11 cellular contexts compared by ENCODE assay signal in the genomic region with DNA sequence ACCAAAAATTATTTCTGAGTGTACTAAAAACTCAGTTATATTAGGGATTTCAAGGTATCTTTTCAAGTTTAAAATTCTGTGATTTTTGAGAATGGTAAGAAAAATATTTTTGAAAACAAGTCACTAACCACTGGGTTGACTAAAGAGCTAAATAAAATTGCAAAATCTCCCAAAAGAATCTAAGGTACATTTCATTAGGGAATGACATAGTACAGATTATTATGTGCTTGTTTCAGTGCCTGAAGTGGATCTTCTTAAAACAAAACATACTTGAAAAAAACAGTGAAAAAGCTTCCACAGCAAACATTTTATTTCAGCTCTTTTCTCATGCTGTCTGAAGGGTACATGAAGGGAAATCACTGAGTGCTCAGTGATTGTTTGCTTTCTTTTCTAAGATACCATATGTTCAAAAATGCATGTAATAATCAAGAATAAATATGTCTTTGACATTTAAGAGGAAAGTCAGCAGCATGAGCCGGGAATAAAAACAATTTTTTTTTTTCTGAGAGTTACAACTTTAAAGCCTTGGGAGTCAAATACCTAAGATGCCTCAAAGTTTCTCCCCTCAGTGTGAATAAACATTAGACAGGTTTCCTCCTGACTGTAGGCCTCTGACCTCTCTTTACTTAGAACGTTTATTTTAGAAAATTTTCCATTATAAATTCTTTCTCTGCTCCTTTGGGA.
DNase-seq lines count a peak whose midpoint lies in the region; ATAC-seq and TF ChIP-seq lines count a peak whose summit lies in the region.
"Had no signal": no experiment of that assay in that cellular context is flagged by ENCODE, and none has a peak within 500 bp of the region (broad histone marks: within the 10 kb centered on the region; RNA-seq: fewer than 3 reads in every experiment).

No MANE protein-coding gene starts in this region.

- peak overlapping the region; percentile 8 for H3K4me2 ChIP-seq in hepatocyte

- TF ChIP-seq CTCF in Caco-2 (IDR thresholded peaks at IDR 0.05; ENCODE audit: insufficient read depth in 1 of 2, low read depth in 1 of 2, low read length in 1 of 2, severe bottlenecking in 1 of 2, unreplicated experiment in 1 of 2): no peak
- no peak for TF ChIP-seq CTCF in WTC11 (IDR thresholded peaks at IDR 0.05)
- TF ChIP-seq CTCF in hepatocyte (IDR thresholded peaks at IDR 0.05; ENCODE audit: poor library complexity): no peak

- H3K9me3 ChIP-seq in Caco-2 (no peaks in the 10 kb centered on the region), hepatocyte (ENCODE audit: low read depth) (no peaks in the 10 kb centered on the region)

- H3K9me2 ChIP-seq in hepatocyte (replicated peaks; ENCODE audit: insufficient read depth): no peaks in the 10 kb centered on the region

- CTCF ChIA-PET in Caco-2 (lab: Charles Lee): no interaction called here
- CTCF ChIA-PET in WTC11 (lab: Charles Lee): no interaction called here

- intact Hi-C loops in Caco-2 (cut with micrococcal nuclease; ENCODE audit: unreplicated experiment): no loop called here

- H3K4me3 ChIP-seq in Caco-2 (ENCODE audit: low read depth, low read length): no peak overlapping the region
- H3K4me3 ChIP-seq in hepatocyte: no peak overlapping the region

- POLR2A ChIA-PET in Caco-2 (lab: Charles Lee) (no interaction called here), WTC11 (lab: Charles Lee) (no interaction called here)

- H3K27me3 ChIP-seq in Caco-2 (replicated peaks; ENCODE audit: control insufficient read depth, insufficient read depth, low read length): no peaks in the 10 kb centered on the region
- no peaks in the 10 kb centered on the region for H3K27me3 ChIP-seq in hepatocyte

- H3K27ac Mint-ChIP-seq in Caco-2 (ENCODE audit: unreplicated experiment) (peak overlapping the region; percentile 65), WTC11 (peak overlapping the region; percentile 89; the same call in 1 of the 2 replicates)

- peak overlapping the region; percentile 60 for H3K27ac ChIP-seq in hepatocyte
- H3K27ac ChIP-seq: C4-2B had no signal

- H2AFZ ChIP-seq in hepatocyte: peak overlapping the region; percentile 4

- H3K36me3 ChIP-seq in Caco-2 (ENCODE audit: control insufficient read depth, insufficient read depth, low read length): no peaks in the 10 kb centered on the region
- no peaks in the 10 kb centered on the region for H3K36me3 ChIP-seq in hepatocyte (replicated peaks; ENCODE audit: insufficient read depth, low read depth)

- H3K4me3 Mint-ChIP-seq in Caco-2 (ENCODE audit: unreplicated experiment): peak overlapping the region; percentile 4
- no peak overlapping the region for H3K4me3 Mint-ChIP-seq in WTC11

- H3K9me3 Mint-ChIP-seq in Caco-2 (ENCODE audit: unreplicated experiment): peaks cover 10% of the 10 kb centered on the region
- no peaks in the 10 kb centered on the region for H3K9me3 Mint-ChIP-seq in WTC11

- no TSS peak for BruUV-seq in Caco-2 (replicated peaks; lab: Mats Ljungman, UMichigan)

- H3K27me3 Mint-ChIP-seq in Caco-2 (ENCODE audit: insufficient read depth, unreplicated experiment) (no peaks in the 10 kb centered on the region), WTC11 (ENCODE audit: low read depth) (no peaks in the 10 kb centered on the region)

- H3K4me1 Mint-ChIP-seq in Caco-2 (ENCODE audit: low read depth, unreplicated experiment): peaks cover 7% of the 10 kb centered on the region
- H3K4me1 Mint-ChIP-seq in WTC11: peaks cover 9% of the 10 kb centered on the region

- WGBS in hepatocyte (ENCODE audit: low lambda C conversion rate, missing lambda C conversion rate): 6% methylated on average over 2 of the region's 2 CpGs

- H3K36me3 Mint-ChIP-seq in Caco-2 (ENCODE audit: insufficient read depth, unreplicated experiment) (no peaks in the 10 kb centered on the region), WTC11 (no peaks in the 10 kb centered on the region)

- no peak for DNase-seq in Caco-2
- DNase-seq in WTC11 (ENCODE audit: low spot score): no peak
- DNase-seq in hepatocyte (ENCODE audit: low spot score): peak; percentile 5
- peak; percentile 19 for DNase-seq in pulmonary artery endothelial cell (ENCODE audit: low read depth, low spot score)
- no peak for DNase-seq in activated naive CD4-positive, alpha-beta T cell treated with Interleukin-2 at 50 U/mL for 16 hours
- no peak for DNase-seq in hepatic stellate cell (ENCODE audit: low spot score)
- DNase-seq in NCI-H1048 (lab: John Stamatoyannopoulos, UW): no peak
- no peak for DNase-seq in iPS-NIHi11 (ENCODE audit: low spot score)
- DNase-seq: NCI-H526 treated with DMSO at 0.1 percent for 48 hours, retina had no signal

- H3K4me1 ChIP-seq in Caco-2 (peaks cover 14% of the 10 kb centered on the region), hepatocyte (ENCODE audit: insufficient read depth) (peaks cover 20% of the 10 kb centered on the region)

- H3K79me2 ChIP-seq in hepatocyte: no peaks in the 10 kb centered on the region

- no peaks in the 10 kb centered on the region for H4K20me1 ChIP-seq in hepatocyte (ENCODE audit: insufficient read depth, poor library complexity, severe bottlenecking)

- ATAC-seq in WTC11: peak; percentile 41

TF ChIP-seq in WTC11, 78 proteins besides CTCF, POLR2A, EP300 and RAD21 (continues in another document):
- no peak for TF ChIP-seq JUN (CRISPR knock-in tag; IDR thresholded peaks at IDR 0.05)
- TF ChIP-seq KAT7 (CRISPR knock-in tag; IDR thresholded peaks at IDR 0.05; ENCODE audit: borderline replicate concordance): no peak
- TF ChIP-seq, protein P1, sequence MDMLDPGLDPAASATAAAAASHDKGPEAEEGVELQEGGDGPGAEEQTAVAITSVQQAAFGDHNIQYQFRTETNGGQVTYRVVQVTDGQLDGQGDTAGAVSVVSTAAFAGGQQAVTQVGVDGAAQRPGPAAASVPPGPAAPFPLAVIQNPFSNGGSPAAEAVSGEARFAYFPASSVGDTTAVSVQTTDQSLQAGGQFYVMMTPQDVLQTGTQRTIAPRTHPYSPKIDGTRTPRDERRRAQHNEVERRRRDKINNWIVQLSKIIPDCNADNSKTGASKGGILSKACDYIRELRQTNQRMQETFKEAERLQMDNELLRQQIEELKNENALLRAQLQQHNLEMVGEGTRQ (CRISPR knock-in tag; IDR thresholded peaks at IDR 0.05): no peak
- no peak for TF ChIP-seq NFE2L1 (CRISPR knock-in tag; IDR thresholded peaks at IDR 0.05)
- TF ChIP-seq, protein P2, sequence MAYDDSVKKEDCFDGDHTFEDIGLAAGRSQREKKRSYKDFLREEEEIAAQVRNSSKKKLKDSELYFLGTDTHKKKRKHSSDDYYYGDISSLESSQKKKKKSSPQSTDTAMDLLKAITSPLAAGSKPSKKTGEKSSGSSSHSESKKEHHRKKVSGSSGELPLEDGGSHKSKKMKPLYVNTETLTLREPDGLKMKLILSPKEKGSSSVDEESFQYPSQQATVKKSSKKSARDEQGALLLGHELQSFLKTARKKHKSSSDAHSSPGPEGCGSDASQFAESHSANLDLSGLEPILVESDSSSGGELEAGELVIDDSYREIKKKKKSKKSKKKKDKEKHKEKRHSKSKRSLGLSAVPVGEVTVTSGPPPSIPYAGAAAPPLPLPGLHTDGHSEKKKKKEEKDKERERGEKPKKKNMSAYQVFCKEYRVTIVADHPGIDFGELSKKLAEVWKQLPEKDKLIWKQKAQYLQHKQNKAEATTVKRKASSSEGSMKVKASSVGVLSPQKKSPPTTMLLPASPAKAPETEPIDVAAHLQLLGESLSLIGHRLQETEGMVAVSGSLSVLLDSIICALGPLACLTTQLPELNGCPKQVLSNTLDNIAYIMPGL (CRISPR knock-in tag; IDR thresholded peaks at IDR 0.05): no peak
- no peak for TF ChIP-seq GTF2I (CRISPR knock-in tag; conservative IDR thresholded peaks at IDR 0.05)
- TF ChIP-seq, protein P3, sequence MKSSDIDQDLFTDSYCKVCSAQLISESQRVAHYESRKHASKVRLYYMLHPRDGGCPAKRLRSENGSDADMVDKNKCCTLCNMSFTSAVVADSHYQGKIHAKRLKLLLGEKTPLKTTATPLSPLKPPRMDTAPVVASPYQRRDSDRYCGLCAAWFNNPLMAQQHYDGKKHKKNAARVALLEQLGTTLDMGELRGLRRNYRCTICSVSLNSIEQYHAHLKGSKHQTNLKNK (CRISPR knock-in tag; IDR thresholded peaks at IDR 0.05): no peak
- TF ChIP-seq ETV6 (CRISPR knock-in tag; IDR thresholded peaks at IDR 0.05): no peak
- no peak for TF ChIP-seq ZNF219 (CRISPR knock-in tag; IDR thresholded peaks at IDR 0.05; ENCODE audit: borderline replicate concordance)
- no peak for TF ChIP-seq NFATC4 (CRISPR knock-in tag; IDR thresholded peaks at IDR 0.05)
- TF ChIP-seq, protein P4, sequence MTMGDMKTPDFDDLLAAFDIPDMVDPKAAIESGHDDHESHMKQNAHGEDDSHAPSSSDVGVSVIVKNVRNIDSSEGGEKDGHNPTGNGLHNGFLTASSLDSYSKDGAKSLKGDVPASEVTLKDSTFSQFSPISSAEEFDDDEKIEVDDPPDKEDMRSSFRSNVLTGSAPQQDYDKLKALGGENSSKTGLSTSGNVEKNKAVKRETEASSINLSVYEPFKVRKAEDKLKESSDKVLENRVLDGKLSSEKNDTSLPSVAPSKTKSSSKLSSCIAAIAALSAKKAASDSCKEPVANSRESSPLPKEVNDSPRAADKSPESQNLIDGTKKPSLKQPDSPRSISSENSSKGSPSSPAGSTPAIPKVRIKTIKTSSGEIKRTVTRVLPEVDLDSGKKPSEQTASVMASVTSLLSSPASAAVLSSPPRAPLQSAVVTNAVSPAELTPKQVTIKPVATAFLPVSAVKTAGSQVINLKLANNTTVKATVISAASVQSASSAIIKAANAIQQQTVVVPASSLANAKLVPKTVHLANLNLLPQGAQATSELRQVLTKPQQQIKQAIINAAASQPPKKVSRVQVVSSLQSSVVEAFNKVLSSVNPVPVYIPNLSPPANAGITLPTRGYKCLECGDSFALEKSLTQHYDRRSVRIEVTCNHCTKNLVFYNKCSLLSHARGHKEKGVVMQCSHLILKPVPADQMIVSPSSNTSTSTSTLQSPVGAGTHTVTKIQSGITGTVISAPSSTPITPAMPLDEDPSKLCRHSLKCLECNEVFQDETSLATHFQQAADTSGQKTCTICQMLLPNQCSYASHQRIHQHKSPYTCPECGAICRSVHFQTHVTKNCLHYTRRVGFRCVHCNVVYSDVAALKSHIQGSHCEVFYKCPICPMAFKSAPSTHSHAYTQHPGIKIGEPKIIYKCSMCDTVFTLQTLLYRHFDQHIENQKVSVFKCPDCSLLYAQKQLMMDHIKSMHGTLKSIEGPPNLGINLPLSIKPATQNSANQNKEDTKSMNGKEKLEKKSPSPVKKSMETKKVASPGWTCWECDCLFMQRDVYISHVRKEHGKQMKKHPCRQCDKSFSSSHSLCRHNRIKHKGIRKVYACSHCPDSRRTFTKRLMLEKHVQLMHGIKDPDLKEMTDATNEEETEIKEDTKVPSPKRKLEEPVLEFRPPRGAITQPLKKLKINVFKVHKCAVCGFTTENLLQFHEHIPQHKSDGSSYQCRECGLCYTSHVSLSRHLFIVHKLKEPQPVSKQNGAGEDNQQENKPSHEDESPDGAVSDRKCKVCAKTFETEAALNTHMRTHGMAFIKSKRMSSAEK (CRISPR knock-in tag; IDR thresholded peaks at IDR 0.05; ENCODE audit: borderline replicate concordance): no peak
- TF ChIP-seq, protein P5, sequence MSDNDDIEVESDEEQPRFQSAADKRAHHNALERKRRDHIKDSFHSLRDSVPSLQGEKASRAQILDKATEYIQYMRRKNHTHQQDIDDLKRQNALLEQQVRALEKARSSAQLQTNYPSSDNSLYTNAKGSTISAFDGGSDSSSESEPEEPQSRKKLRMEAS (CRISPR knock-in tag; IDR thresholded peaks at IDR 0.05): no peak

Comparison
In these comparisons a context has a peak if more than half of its experiments do, and no peak if none do; other contexts are left out.
1. DNase-seq: peak in hepatocyte (single experiment) and pulmonary artery endothelial cell (single experiment); none in Caco-2 (0 of 2), WTC11 (single experiment), activated naive CD4-positive, alpha-beta T cell treated with Interleukin-2 at 50 U/mL for 16 hours (single experiment), hepatic stellate cell (single experiment), NCI-H1048 (single experiment) and iPS-NIHi11 (single experiment).